Comparison of ENCODE assay signal across 10 cellular contexts in genomic region chr16:31183432-31184428, GRCh38. TPM values are rescaled to one million over a fixed set of nuclear protein-coding genes. Genes with fewer than 3 reads are reported as not detected.
DNase-seq lines count a peak whose midpoint lies in the region; ATAC-seq and TF ChIP-seq lines count a peak whose summit lies in the region.
"Had no signal": no experiment of that assay in that cellular context is flagged by ENCODE, and none has a peak within 500 bp of the region (broad histone marks: within the 10 kb centered on the region; RNA-seq: fewer than 3 reads in every experiment).

No MANE protein-coding gene starts in this region.

- H3K27me3 ChIP-seq in mammary epithelial cell (ENCODE audit: insufficient read depth, low read length) (no peaks in the 10 kb centered on the region), hepatocyte (no peaks in the 10 kb centered on the region), WERI-Rb-1 (ENCODE audit: insufficient read depth, low read depth, severe bottlenecking) (no peaks in the 10 kb centered on the region), tibial artery (no peaks in the 10 kb centered on the region)
- H3K27me3 ChIP-seq: esophagus squamous epithelium had no signal

- peaks cover 26% of the 10 kb centered on the region for H3K4me1 Mint-ChIP-seq in MCF 10A (ENCODE audit: insufficient read depth, unreplicated experiment)
- peaks cover 42% of the 10 kb centered on the region for H3K4me1 Mint-ChIP-seq in WTC11
- peaks cover 95% of the 10 kb centered on the region for H3K4me1 Mint-ChIP-seq in stimulated activated naive CD8-positive, alpha-beta T cell treated with anti-CD3 and anti-CD28 coated beads, Interleukin-15, amount 100 ng/mL, for 72 hours

- H3K36me3 Mint-ChIP-seq in MCF 10A (ENCODE audit: insufficient read depth, unreplicated experiment) (peaks cover 87% of the 10 kb centered on the region), WTC11 (peaks cover 78% of the 10 kb centered on the region)

- no peak overlapping the region for H3K27ac ChIP-seq in mammary epithelial cell (ENCODE audit: insufficient read depth, low read depth, low read length)
- no peak overlapping the region for H3K27ac ChIP-seq in hepatocyte
- H3K27ac ChIP-seq in WERI-Rb-1, result no peak overlapping the region
- no peak overlapping the region for H3K27ac ChIP-seq in tibial artery

- ATAC-seq in WTC11, result no peak
- ATAC-seq in stimulated activated naive CD8-positive, alpha-beta T cell treated with anti-CD3 and anti-CD28 coated beads, Interleukin-15, amount 100 ng/mL, for 72 hours, result no peak

- BruUV-seq in MCF 10A (replicated peaks; lab: Mats Ljungman, UMichigan), result no TSS peak
- no TSS peak for BruUV-seq in mammary epithelial cell (replicated peaks; lab: Mats Ljungman, UMichigan)

- dilution Hi-C loops in mammary epithelial cell (cut with HindIII; ENCODE audit: low sequenced_read_pairs), result loop anchor here (5.0 to 25.0 kb wide), 2 partner anchors 111 to 279 kb away; partner anchors contain the start of genes ARMC5, TGFB1I1, ZNF646 and ZNF668

- H3K79me2 ChIP-seq in mammary epithelial cell (ENCODE audit: insufficient read depth, low read length), result peaks cover 87% of the 10 kb centered on the region
- H3K79me2 ChIP-seq in hepatocyte, result peaks cover 84% of the 10 kb centered on the region

- H3K36me3 ChIP-seq in mammary epithelial cell (ENCODE audit: insufficient read depth, low read length) (peaks cover 55% of the 10 kb centered on the region), hepatocyte (replicated peaks; ENCODE audit: insufficient read depth, low read depth) (no peaks in the 10 kb centered on the region), WERI-Rb-1 (peaks cover 86% of the 10 kb centered on the region), tibial artery (peaks cover 57 to 64% (median 64%) of the 10 kb centered on the region in 3 donors)

- H3K9me3 Mint-ChIP-seq in MCF 10A (ENCODE audit: unreplicated experiment) (no peaks in the 10 kb centered on the region), WTC11 (no peaks in the 10 kb centered on the region)
- H3K9me3 Mint-ChIP-seq in stimulated activated naive CD8-positive, alpha-beta T cell treated with anti-CD3 and anti-CD28 coated beads, Interleukin-15, amount 100 ng/mL, for 72 hours, result no peaks in the 10 kb centered on the region

- H2AFZ ChIP-seq in mammary epithelial cell (ENCODE audit: low read depth, low read length) (no peak overlapping the region), hepatocyte (no peak overlapping the region)

- intact Hi-C loops in MCF 10A (cut with micrococcal nuclease), result loop anchor here (5.0 to 10.0 kb wide), 3 partner anchors 66 to 511 kb away; partner anchors contain the start of genes KAT8 and ZNF843
- intact Hi-C loops in mammary epithelial cell (cut with micrococcal nuclease), result loop anchor here (5.0 kb wide), 3 partner anchors 91 to 259 kb away; partner anchors contain the start of genes VKORC1 and ZNF843
- intact Hi-C loops in tibial artery (cut with DNase I; ENCODE audit: low total_unique reads), result loop anchor here (10.0 kb wide), 1 partner anchor 321 kb away; the partner anchor contains the start of gene RUSF1

- DNase-seq in MCF 10A (ENCODE audit: unreplicated experiment) (no peak), mammary epithelial cell (no peak), WTC11 (ENCODE audit: low spot score) (no peak), hepatocyte (ENCODE audit: low spot score) (no peak), WERI-Rb-1 (no peak), A172 (ENCODE audit: low spot score) (no peak), tibial artery (no peak)
- DNase-seq in stimulated activated naive CD8-positive, alpha-beta T cell treated with anti-CD3 and anti-CD28 coated beads, Interleukin-15, amount 100 ng/mL, for 72 hours, result no peak
- DNase-seq: amygdala, esophagus squamous epithelium had no signal

- H3K4me1 ChIP-seq in mammary epithelial cell (ENCODE audit: insufficient read depth, low read length) (peaks cover 27% of the 10 kb centered on the region), hepatocyte (ENCODE audit: insufficient read depth) (peaks cover 18% of the 10 kb centered on the region), tibial artery (peaks cover 0 to 37% (median 36%) of the 10 kb centered on the region in 4 donors)

- TF ChIP-seq CTCF in MCF 10A (IDR thresholded peaks at IDR 0.05; ENCODE audit: unreplicated experiment), result no peak
- no peak for TF ChIP-seq CTCF in mammary epithelial cell (conservative IDR thresholded peaks at IDR 0.05 in 1 of 2, IDR thresholded peaks at IDR 0.05 in 1 of 2; ENCODE audit: extremely low read depth in 1 of 2, insufficient read depth in 1 of 2, low read depth in 1 of 2, low read length in 2 of 2)
- TF ChIP-seq CTCF in WTC11 (IDR thresholded peaks at IDR 0.05), result no peak
- no peak for TF ChIP-seq CTCF in hepatocyte (IDR thresholded peaks at IDR 0.05; ENCODE audit: poor library complexity)
- no peak for TF ChIP-seq CTCF in WERI-Rb-1 (IDR thresholded peaks at IDR 0.05; ENCODE audit: low read depth, low read length)
- no peak for TF ChIP-seq CTCF in tibial artery (IDR thresholded peaks at IDR 0.05)

- WGBS in mammary epithelial cell (ENCODE audit: low coverage, missing lambda C conversion rate), result 64% methylated on average over 10 of the region's 10 CpGs
- 90% methylated on average over 10 of the region's 10 CpGs for WGBS in hepatocyte (ENCODE audit: low lambda C conversion rate, missing lambda C conversion rate)

- H3K4me2 ChIP-seq in mammary epithelial cell (ENCODE audit: insufficient read depth, low read depth, low read length), result no peak overlapping the region
- peak overlapping the region; percentile 80 for H3K4me2 ChIP-seq in hepatocyte

- H3K9me3 ChIP-seq in mammary epithelial cell (replicated peaks; ENCODE audit: insufficient read depth, low read length) (no peaks in the 10 kb centered on the region), hepatocyte (ENCODE audit: low read depth) (no peaks in the 10 kb centered on the region), WERI-Rb-1 (ENCODE audit: severe bottlenecking) (no peaks in the 10 kb centered on the region), tibial artery (no peaks in the 10 kb centered on the region)
- H3K9me3 ChIP-seq: esophagus squamous epithelium had no signal

- in situ Hi-C loops in mammary epithelial cell (cut with MboI; ENCODE audit: low sequenced_read_pairs in 2 of 2), result loop anchor here in 1 of 2 donors (10.0 kb wide), 1 partner anchor 271 kb away; the partner anchor contains the start of gene ARMC5

- H4K20me1 ChIP-seq in mammary epithelial cell (ENCODE audit: insufficient read depth, low read length) (peaks cover 29% of the 10 kb centered on the region), hepatocyte (ENCODE audit: insufficient read depth, poor library complexity, severe bottlenecking) (peaks cover 81% of the 10 kb centered on the region)

- H3K9me2 ChIP-seq in hepatocyte (replicated peaks; ENCODE audit: insufficient read depth), result no peaks in the 10 kb centered on the region

- peak overlapping the region; percentile 95 for H3K4me3 Mint-ChIP-seq in MCF 10A (ENCODE audit: unreplicated experiment)
- peak overlapping the region; percentile 43 for H3K4me3 Mint-ChIP-seq in WTC11
- peak overlapping the region; percentile 92 for H3K4me3 Mint-ChIP-seq in stimulated activated naive CD8-positive, alpha-beta T cell treated with anti-CD3 and anti-CD28 coated beads, Interleukin-15, amount 100 ng/mL, for 72 hours

- CTCF ChIA-PET in MCF 10A (lab: Yijun Ruan, JAX), result interaction anchor here (0.5 to 1.8 kb wide), 9 partner anchors 9 to 269 kb away, joined by 3 to 6 read pairs (median 3); no protein-coding TSS in a partner anchor
- CTCF ChIA-PET in mammary epithelial cell (lab: Charles Lee; ENCODE audit: low non-redundant PET), result no interaction called here
- CTCF ChIA-PET in WTC11 (lab: Charles Lee), result interaction anchor here (0.6 to 1.1 kb wide), 3 partner anchors 32 to 259 kb away, joined by 3 to 5 read pairs (median 4); partner anchors contain the start of gene ZNF843

- no peak overlapping the region for H3K9ac ChIP-seq in mammary epithelial cell (ENCODE audit: insufficient read depth, low read length)

- POLR2A ChIA-PET in MCF 10A (lab: Yijun Ruan, JAX) (interaction anchor here (1.9 to 2.4 kb wide), 5 partner anchors 8 to 66 kb away, joined by 5 to 13 read pairs (median 6); partner anchors contain the start of gene KAT8), WTC11 (lab: Charles Lee) (interaction anchor here (0.7 to 2.4 kb wide), 6 partner anchors 9 to 277 kb away, joined by 3 to 8 read pairs (median 5); partner anchors contain the start of gene PYCARD)

- H3K27ac Mint-ChIP-seq in MCF 10A (ENCODE audit: low read depth, unreplicated experiment) (peak overlapping the region; percentile 83), WTC11 (peak overlapping the region; percentile 93)
- peak overlapping the region; percentile 55 to 100 for H3K27ac Mint-ChIP-seq in stimulated activated naive CD8-positive, alpha-beta T cell treated with anti-CD3 and anti-CD28 coated beads, Interleukin-15, amount 100 ng/mL, for 72 hours

- no peaks in the 10 kb centered on the region for H3K27me3 Mint-ChIP-seq in MCF 10A (ENCODE audit: insufficient read depth, unreplicated experiment)
- no peaks in the 10 kb centered on the region for H3K27me3 Mint-ChIP-seq in WTC11 (ENCODE audit: low read depth)
- no peaks in the 10 kb centered on the region for H3K27me3 Mint-ChIP-seq in stimulated activated naive CD8-positive, alpha-beta T cell treated with anti-CD3 and anti-CD28 coated beads, Interleukin-15, amount 100 ng/mL, for 72 hours

- H3K4me3 ChIP-seq in mammary epithelial cell (replicated peaks in 1 of 3; ENCODE audit: insufficient read depth in 1 of 3, low read depth in 2 of 3, low read length in 3 of 3) (no peak overlapping the region), hepatocyte (no peak overlapping the region), WERI-Rb-1 (ENCODE audit: low read depth, low read length) (no peak overlapping the region), tibial artery (no peak overlapping the region)

RNA-seq across cellular contexts. Expression of gene FUS, which starts 3.8 kb away (rescaled TPM):
- total RNA-seq in MCF 10A (2022) (451 and 481 TPM in 2 replicates), mammary epithelial cell (100 to 1,000 TPM in 1 of 2 donors, 10 to 100 TPM in 1; 19.5 to 404 TPM), WTC11 (2021) (631 to 770 TPM (median 679 TPM) in 3 replicates), hepatocyte (39.7 and 47.4 TPM in 2 replicates)
- polyA plus RNA-seq in mammary epithelial cell (220 TPM), hepatocyte (327 and 345 TPM in 2 replicates)
- polyA minus RNA-seq in mammary epithelial cell, result 162 TPM
- 14.4 and 26.9 TPM in 2 replicates for total RNA-seq in A172 (2014; rRNA removed; shearing (Covaris generic))

RNA-seq across cellular contexts. Expression of gene PYCARD, which starts 18.8 kb away (rescaled TPM):
- total RNA-seq in MCF 10A (2022) (0.47 and 0.76 TPM in 2 replicates), mammary epithelial cell (10 to 100 TPM; 30.3 to 38.8 TPM), WTC11 (2021) (35.2 to 45.5 TPM (median 42.4 TPM) in 3 replicates), hepatocyte (9.4 and 15.1 TPM in 2 replicates)
- polyA plus RNA-seq in mammary epithelial cell (76.4 TPM), hepatocyte (13.8 and 16.1 TPM in 2 replicates)
- polyA minus RNA-seq in mammary epithelial cell, result 33.5 TPM
- total RNA-seq in A172 (2014; rRNA removed; shearing (Covaris generic)), result not detected in 2 replicates

RNA-seq across cellular contexts. Expression of gene TRIM72, which starts 30.2 kb away (rescaled TPM):
- total RNA-seq in MCF 10A (2022) (not detected in 2 replicates), mammary epithelial cell (not detected), WTC11 (2021) (1.8 to 2.5 TPM (median 2.4 TPM) in 3 replicates), hepatocyte (0.04 TPM in 1 of 2 replicates, not detected in the other)
- polyA plus RNA-seq in mammary epithelial cell (not detected), hepatocyte (not detected in 2 replicates)
- not detected for polyA minus RNA-seq in mammary epithelial cell
- under 0.01 and 0.02 TPM in 2 replicates for total RNA-seq in A172 (2014; rRNA removed; shearing (Covaris generic))
- total RNA-seq: esophagus squamous epithelium had no signal

RNA-seq across cellular contexts. Expression of gene PYDC1, which starts 33.2 kb away (rescaled TPM):
- total RNA-seq in MCF 10A (2022) (not detected in 2 replicates), mammary epithelial cell (not detected), WTC11 (2021) (1.9 to 9.5 TPM (median 6.1 TPM) in 3 replicates), hepatocyte (not detected in 2 replicates)
- polyA plus RNA-seq in mammary epithelial cell (not detected), hepatocyte (not detected in 2 replicates)
- polyA minus RNA-seq in mammary epithelial cell, result not detected
- not detected in 2 replicates for total RNA-seq in A172 (2014; rRNA removed; shearing (Covaris generic))
- total RNA-seq: esophagus squamous epithelium had no signal

RNA-seq across cellular contexts. Expression of gene PRSS36, which starts 33.9 kb away (rescaled TPM):
- total RNA-seq in MCF 10A (2022) (0.49 and 1.0 TPM in 2 replicates), mammary epithelial cell (under 1 TPM; under 0.01 to 0.35 TPM), WTC11 (2021) (0.48 to 1.5 TPM (median 1.3 TPM) in 3 replicates), hepatocyte (0.63 and 2.9 TPM in 2 replicates)
- polyA plus RNA-seq in mammary epithelial cell (0.54 TPM), hepatocyte (1.4 and 2.1 TPM in 2 replicates)
- polyA minus RNA-seq in mammary epithelial cell, result not detected
- 0.41 and 0.55 TPM in 2 replicates for total RNA-seq in A172 (2014; rRNA removed; shearing (Covaris generic))

Comparison
In these comparisons a context has a peak if more than half of its experiments do, and no peak if none do; other contexts are left out.
1. H3K4me3 Mint-ChIP-seq: peak in every context shown above with its lines; median percentile 95 in MCF 10A; 92 in stimulated activated naive CD8-positive, alpha-beta T cell treated with anti-CD3 and anti-CD28 coated beads, Interleukin-15, amount 100 ng/mL, for 72 hours; 43 in WTC11.